In the genomic region with DNA sequence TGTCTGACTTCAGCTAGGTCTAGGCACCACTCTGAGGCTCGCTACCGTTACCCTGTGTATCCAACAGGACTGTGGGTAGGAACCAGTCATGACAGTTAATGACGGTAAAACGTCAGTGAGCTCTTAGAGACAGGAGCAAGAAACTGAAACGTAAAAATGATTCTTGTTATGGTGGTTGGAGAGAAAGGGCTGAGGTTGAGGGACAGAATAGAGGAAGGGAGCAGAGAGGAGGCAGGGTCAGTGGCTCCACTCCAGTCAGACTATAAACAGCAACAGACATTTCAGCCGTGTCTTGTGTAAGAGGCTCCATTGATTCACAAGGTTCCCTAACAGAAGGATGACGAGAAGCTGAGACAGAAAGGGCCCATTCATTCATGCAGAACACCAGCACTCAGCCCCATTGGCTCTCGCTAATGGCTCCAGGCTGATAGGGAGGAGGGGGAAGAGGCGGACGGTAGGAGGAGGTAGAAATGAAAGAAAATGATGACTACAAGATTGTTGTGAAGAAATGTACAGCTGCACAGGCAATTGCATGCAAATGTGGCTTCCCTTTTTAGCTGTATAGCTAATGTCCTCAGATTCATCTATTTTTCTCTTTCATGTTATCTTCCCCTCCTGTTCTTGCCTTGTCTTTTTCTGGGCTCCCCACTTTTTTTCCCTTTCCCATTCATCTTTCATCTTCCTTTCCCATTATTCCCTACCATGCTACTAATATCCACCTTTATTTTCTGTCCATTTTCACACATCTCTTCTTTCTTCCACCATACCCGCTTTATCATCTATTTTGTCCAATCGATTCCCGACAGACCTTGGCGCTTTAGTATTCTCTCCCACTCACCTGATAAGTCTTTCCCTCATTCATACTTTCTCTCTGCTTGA, we compare ENCODE assay signal across 8 cellular contexts. TPM values are rescaled to one million over a fixed set of nuclear protein-coding genes. Genes with fewer than 3 reads are reported as not detected.
A peak's percentile ranks its signal among the peaks of the same experiment; 100 is the strongest.
DNase-seq lines count a peak whose midpoint lies in the region; ATAC-seq and TF ChIP-seq lines count a peak whose summit lies in the region.

No MANE protein-coding gene starts in this region.

- ATAC-seq in HG02870 (IDR thresholded peaks at IDR 0.05; ENCODE audit: unreplicated experiment) (peak; percentile 57), esophagus mucosa (peak; percentile 74)

- CTCF ChIA-PET in RWPE1 (lab: Yijun Ruan, JAX) = no interaction called here

- no peak overlapping the region for H3K27ac ChIP-seq in RWPE1
- H3K27ac ChIP-seq in rectal smooth muscle tissue (ENCODE audit: low read depth, low read length) = peak overlapping the region; percentile 21

- peaks cover 2% of the 10 kb centered on the region for H3K4me1 ChIP-seq in rectal smooth muscle tissue (ENCODE audit: control insufficient read depth, insufficient read depth, low read length)

- H3K27me3 ChIP-seq in rectal smooth muscle tissue (ENCODE audit: control insufficient read depth, insufficient read depth, low read length) = no peaks in the 10 kb centered on the region

- TF ChIP-seq CTCF in RWPE1 (conservative IDR thresholded peaks at IDR 0.05; ENCODE audit: low read depth) = no peak

- POLR2A ChIA-PET in RWPE1 (lab: Yijun Ruan, JAX; ENCODE audit: low non-redundant PET) = no interaction called here

- H3K9ac ChIP-seq in rectal smooth muscle tissue (ENCODE audit: low read length) = no peak overlapping the region

- H3K4me3 ChIP-seq in rectal smooth muscle tissue (ENCODE audit: low read length) = peak overlapping the region; percentile 6

- intact Hi-C loops in posterior vena cava (cut with DNase I) = no loop called here

- H3K36me3 ChIP-seq in rectal smooth muscle tissue (ENCODE audit: control insufficient read depth, insufficient read depth, low read length) = no peaks in the 10 kb centered on the region

- peak; percentile 69 for DNase-seq in activated effector memory CD4-positive, alpha-beta T cell treated with anti-CD3 and anti-CD28 coated beads, Interleukin-2, amount 50 U/mL, for 16 hours
- DNase-seq in activated effector memory CD4-positive, alpha-beta T cell treated with Interleukin-2 at 50 U/mL for 16 hours = no peak
- DNase-seq in RWPE1 (ENCODE audit: low spot score) (peak; percentile 14), DMS53 (lab: John Stamatoyannopoulos, UW) (no peak), posterior vena cava (ENCODE audit: low spot score) (no peak)

RNA-seq across cellular contexts. Expression of a gene that starts 34.3 kb away (rescaled TPM):
- 7.8 TPM for total RNA-seq in esophagus mucosa
- total RNA-seq in posterior vena cava = 10 to 100 TPM; 61.0 to 62.5 TPM

Comparison
In these comparisons a context has a peak if more than half of its experiments do, and no peak if none do; other contexts are left out.
1. DNase-seq: peak in activated effector memory CD4-positive, alpha-beta T cell treated with anti-CD3 and anti-CD28 coated beads, Interleukin-2, amount 50 U/mL, for 16 hours (single experiment) and RWPE1 (single experiment); none in activated effector memory CD4-positive, alpha-beta T cell treated with Interleukin-2 at 50 U/mL for 16 hours (single experiment), DMS53 (single experiment) and posterior vena cava (single experiment).